In the genomic region with DNA sequence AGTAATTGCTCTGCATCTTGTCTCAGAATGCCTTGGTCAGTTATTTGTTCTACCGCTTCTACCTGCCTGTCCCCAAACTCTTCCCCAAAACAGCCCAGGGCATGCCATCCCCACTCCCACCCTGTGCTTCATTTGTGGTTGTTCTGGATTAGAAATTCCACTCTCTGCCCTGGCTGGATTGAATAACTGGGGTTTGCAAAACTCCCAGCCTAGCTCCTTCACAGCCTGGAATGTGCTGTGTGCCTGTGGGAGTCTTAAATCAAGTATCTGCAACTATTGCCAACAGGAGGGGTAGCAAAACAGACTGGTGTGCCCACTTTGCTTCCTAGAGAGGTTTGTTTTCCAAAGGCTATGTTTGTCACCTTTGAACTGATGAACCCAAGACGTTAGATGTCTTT, we compare ENCODE assay signal across 15 cellular contexts. TPM values are rescaled to one million over a fixed set of nuclear protein-coding genes. Genes with fewer than 3 reads are reported as not detected.
DNase-seq lines count a peak whose midpoint lies in the region; ATAC-seq and TF ChIP-seq lines count a peak whose summit lies in the region.
"Had no signal": no experiment of that assay in that cellular context is flagged by ENCODE, and none has a peak within 500 bp of the region (broad histone marks: within the 10 kb centered on the region; RNA-seq: fewer than 3 reads in every experiment).

No MANE protein-coding gene starts in this region.

- no peaks in the 10 kb centered on the region for H3K79me2 ChIP-seq in HCT116 (ENCODE audit: insufficient read depth, low read length)

- H4K20me1 ChIP-seq in HCT116 (ENCODE audit: insufficient read depth) = no peaks in the 10 kb centered on the region

- no peak overlapping the region for H3K27ac ChIP-seq in HCT116 (ENCODE audit: low read depth, low read length)
- H3K27ac ChIP-seq in dorsolateral prefrontal cortex = peak overlapping the region in 32 of 59 donors; percentile 4 to 81 (median 53)
- peak overlapping the region; percentile 95 for H3K27ac ChIP-seq in muscle layer of colon (ENCODE audit: low read depth, low read length)
- peak overlapping the region; percentile 71 for H3K27ac ChIP-seq in substantia nigra (ENCODE audit: low read depth, low read length, poor library complexity, severe bottlenecking)
- H3K27ac ChIP-seq: C4-2B had no signal

- TF ChIP-seq CTCF in HCT116 (IDR thresholded peaks at IDR 0.05 in 2 of 3, conservative IDR thresholded peaks at IDR 0.05 in 1 of 3; ENCODE audit: borderline replicate concordance in 1 of 3, insufficient read depth in 1 of 3, low read depth in 2 of 3, low read length in 2 of 3) (no peak), dorsolateral prefrontal cortex (IDR thresholded peaks at IDR 0.05 in 54 of 56, conservative IDR thresholded peaks at IDR 0.05 in 2 of 56; ENCODE audit: low read depth in 1 of 56, partially characterized antibody in 56 of 56) (no peak)

- no peaks in the 10 kb centered on the region for H3K27me3 ChIP-seq in HCT116 (ENCODE audit: insufficient read depth, low read length)
- no peaks in the 10 kb centered on the region for H3K27me3 ChIP-seq in dorsolateral prefrontal cortex
- H3K27me3 ChIP-seq in muscle layer of colon (ENCODE audit: control insufficient read depth in 1 of 2, insufficient read depth in 2 of 2, low read length in 2 of 2) = no peaks in the 10 kb centered on the region

- H2AFZ ChIP-seq in HCT116 (ENCODE audit: low read depth, low read length, poor library complexity, severe bottlenecking) = no peak overlapping the region

- POLR2A ChIA-PET in HCT116 (lab: Charles Lee) = no interaction called here

- TF ChIP-seq POLR2A in HCT116 (IDR thresholded peaks at IDR 0.05; ENCODE audit: borderline replicate concordance, extremely low read depth, insufficient read depth, insufficient read length) = no peak

- no peaks in the 10 kb centered on the region for H3K9me3 ChIP-seq in HCT116 (ENCODE audit: control insufficient read depth in 1 of 2, insufficient read depth in 1 of 2, low read depth in 1 of 2, low read length in 2 of 2)
- no peaks in the 10 kb centered on the region for H3K9me3 ChIP-seq in muscle layer of colon (ENCODE audit: low read length)

- H3K36me3 ChIP-seq in HCT116 (ENCODE audit: control insufficient read depth in 1 of 2, insufficient read depth in 2 of 2, low read length in 2 of 2) (no peaks in the 10 kb centered on the region), muscle layer of colon (ENCODE audit: insufficient read depth, low read length) (no peaks in the 10 kb centered on the region)

- H3K4me3 ChIP-seq in HCT116 (replicated peaks in 1 of 2; ENCODE audit: low read depth in 1 of 2, low read length in 2 of 2) (no peak overlapping the region), dorsolateral prefrontal cortex (no peak overlapping the region), muscle layer of colon (ENCODE audit: low read depth in 1 of 2, low read length in 2 of 2) (peak overlapping the region in 1 of 2 donors; percentile 5)

- intact Hi-C loops in HCT116 (cut with micrococcal nuclease) = no loop called here
- intact Hi-C loops in dorsolateral prefrontal cortex (cut with DNase I) = no loop called here

- peak overlapping the region; percentile 35 for H3K4me2 ChIP-seq in HCT116 (ENCODE audit: low read length)

- DNase-seq in HCT116 (ENCODE audit: low read depth, low spot score) (no peak), dorsolateral prefrontal cortex (no peak), substantia nigra (lab: John Stamatoyannopoulos, UW) (no peak), amygdala (lab: John Stamatoyannopoulos, UW) (no peak), retina (no peak), NCI-H526 treated with DMSO at 0.1 percent for 48 hours (lab: John Stamatoyannopoulos, UW) (no peak)
- DNase-seq: activated CD4-positive, alpha-beta T cell treated with anti-CD3 and anti-CD28 coated beads, Interleukin-2, amount 10 ng/mL, durations not matched to agents 24 days and 14 days; activated T-cell treated with anti-CD3 and anti-CD28 coated beads, Interleukin-2, amount 50 U/mL, for 72 hours; effector CD4-positive, alpha-beta T cell; NCI-H1417 treated with DMSO at 0.1 percent for 48 hours; NCI-H526; nucleus accumbens had no signal

- RAD21 ChIA-PET in HCT116 (lab: Charles Lee; ENCODE audit: low non-redundant PET in 1 of 2, low total read pairs in 2 of 2, uncharacterized antibody in 2 of 2, unreplicated experiment in 2 of 2) = no interaction called here

- CTCF ChIA-PET in HCT116 (lab: Charles Lee) = no interaction called here

- BruUV-seq in HCT116 (replicated peaks; lab: Mats Ljungman, UMichigan) = no TSS peak

- TF ChIP-seq RAD21 in HCT116 (IDR thresholded peaks at IDR 0.05; ENCODE audit: low read depth) = no peak

- H3K9me2 ChIP-seq in HCT116 (ENCODE audit: insufficient read depth) = no peaks in the 10 kb centered on the region

- peaks cover 0 to 12% of the 10 kb centered on the region in 2 experiments; a peak in 2 of 4 replicates for H3K4me1 ChIP-seq in HCT116 (ENCODE audit: control insufficient read depth in 1 of 2, insufficient read depth in 2 of 2, low read length in 2 of 2)
- H3K4me1 ChIP-seq in muscle layer of colon (ENCODE audit: insufficient read depth, low read length) = peaks cover 85% of the 10 kb centered on the region

- H3K9ac ChIP-seq in HCT116 (ENCODE audit: low read length) (no peak overlapping the region), muscle layer of colon (ENCODE audit: low read length) (no peak overlapping the region)

- ATAC-seq in HCT116 (no peak), HG02763 (IDR thresholded peaks at IDR 0.05; ENCODE audit: unreplicated experiment) (no peak)
- ATAC-seq: activated T-cell treated with anti-CD3 and anti-CD28 coated beads, Interleukin-2, amount 50 U/mL, for 72 hours had no signal

TF ChIP-seq in HCT116, 20 proteins besides CTCF, POLR2A, EP300 and RAD21:
- TF ChIP-seq, protein P1, sequence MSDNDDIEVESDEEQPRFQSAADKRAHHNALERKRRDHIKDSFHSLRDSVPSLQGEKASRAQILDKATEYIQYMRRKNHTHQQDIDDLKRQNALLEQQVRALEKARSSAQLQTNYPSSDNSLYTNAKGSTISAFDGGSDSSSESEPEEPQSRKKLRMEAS (IDR thresholded peaks at IDR 0.05) = no peak
- TF ChIP-seq CBX3 (IDR thresholded peaks at IDR 0.05; ENCODE audit: low read depth) = no peak
- TF ChIP-seq EGR1 (IDR thresholded peaks at IDR 0.05; ENCODE audit: low read depth) = no peak
- no peak for TF ChIP-seq TCF7L2 (IDR thresholded peaks at IDR 0.05; ENCODE audit: borderline replicate concordance, extremely low read depth, insufficient read depth, insufficient read length)
- no peak for TF ChIP-seq SP1 (IDR thresholded peaks at IDR 0.05; ENCODE audit: low read depth)
- no peak for TF ChIP-seq FOSL1 (IDR thresholded peaks at IDR 0.05; ENCODE audit: low read depth)
- no peak for TF ChIP-seq EZH2phosphoT487 (IDR thresholded peaks at IDR 0.05; ENCODE audit: borderline replicate concordance)
- no peak for TF ChIP-seq ELF1 (IDR thresholded peaks at IDR 0.05; ENCODE audit: borderline replicate concordance, low read depth)
- TF ChIP-seq ZFX (IDR thresholded peaks at IDR 0.05) = no peak
- TF ChIP-seq YY1 (IDR thresholded peaks at IDR 0.05; ENCODE audit: extremely low read depth, insufficient replicate concordance, low read depth, low read length) = no peak
- TF ChIP-seq EZH2 (IDR thresholded peaks at IDR 0.05) = no peak
- no peak for TF ChIP-seq SRF (IDR thresholded peaks at IDR 0.05; ENCODE audit: low read depth)
- no peak for TF ChIP-seq ZNF274 (IDR thresholded peaks at IDR 0.05; ENCODE audit: low read depth, low read length)

RNA-seq across cellular contexts. Expression of gene TSPAN15, which starts 24.2 kb away (rescaled TPM):
- 16.0 TPM for total RNA-seq in HCT116 (2021; ENCODE audit: unreplicated experiment)
- 30.7 and 42.6 TPM in 2 replicates for polyA plus RNA-seq in HCT116 (2012)
- total RNA-seq in dorsolateral prefrontal cortex = 100 to 1,000 TPM in 10 of 120 experiments, 10 to 100 TPM in 109, 1 to 10 TPM in 1; 8.7 to 188 (median 44.2) TPM

RNA-seq across cellular contexts. Expression of gene TACR2, which starts 58.7 kb away (rescaled TPM):
- not detected for total RNA-seq in HCT116 (2021; ENCODE audit: unreplicated experiment)
- polyA plus RNA-seq in HCT116 (2012) = 0.09 and 0.14 TPM in 2 replicates
- 1 to 10 TPM in 27 of 120 experiments, under 1 TPM in 86, not detected in 7; 0.20 to 2.4 (median 0.75) TPM for total RNA-seq in dorsolateral prefrontal cortex
- total RNA-seq: activated CD4-positive, alpha-beta T cell treated with anti-CD3 and anti-CD28 coated beads, Interleukin-2, amount 10 ng/mL, durations not matched to agents 24 days and 14 days; activated T-cell treated with anti-CD3 and anti-CD28 coated beads, Interleukin-2, amount 50 U/mL, for 72 hours had no signal
